In the genomic region with DNA sequence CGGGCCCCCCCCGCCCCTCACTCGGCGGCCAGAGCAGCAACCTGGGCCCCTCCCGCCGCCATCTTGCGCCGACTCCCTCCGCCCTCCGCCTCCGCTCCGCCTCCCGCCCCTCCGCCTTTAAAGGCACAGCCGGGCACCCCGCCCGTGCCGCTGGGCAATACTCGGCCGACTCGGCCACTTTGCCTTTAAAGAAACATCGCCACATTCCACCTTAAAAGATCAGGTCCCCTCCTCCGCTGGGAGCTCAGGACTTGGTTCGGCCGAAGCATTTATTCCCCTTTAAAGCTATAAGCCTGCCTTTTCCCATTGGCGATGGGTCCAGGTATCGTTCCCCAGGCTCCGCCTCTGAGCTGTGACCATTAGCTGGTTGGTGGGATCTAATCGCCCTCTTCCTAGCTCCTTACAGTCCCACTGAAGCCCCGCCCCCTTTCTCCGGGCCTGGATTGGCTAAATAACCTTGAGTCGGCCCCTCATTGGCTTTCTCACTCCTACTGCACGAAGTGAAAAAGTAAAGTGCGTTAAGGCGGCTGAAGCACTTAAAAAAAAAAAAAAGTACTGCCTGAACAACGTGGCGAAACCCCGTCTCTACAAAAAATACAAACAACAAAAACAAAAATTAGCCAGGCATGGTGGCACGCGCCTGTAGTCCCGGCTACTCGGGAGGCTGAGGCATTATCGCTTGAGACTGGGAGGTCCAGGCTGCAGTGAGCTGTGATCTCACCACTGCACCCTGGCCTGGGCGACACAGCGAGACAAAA, we compare ENCODE assay signal across 8 cellular contexts. TPM values are rescaled to one million over a fixed set of nuclear protein-coding genes. Genes with fewer than 3 reads are reported as not detected.
A peak's percentile ranks its signal among the peaks of the same experiment; 100 is the strongest.
DNase-seq lines count a peak whose midpoint lies in the region; ATAC-seq and TF ChIP-seq lines count a peak whose summit lies in the region.

A gene with protein sequence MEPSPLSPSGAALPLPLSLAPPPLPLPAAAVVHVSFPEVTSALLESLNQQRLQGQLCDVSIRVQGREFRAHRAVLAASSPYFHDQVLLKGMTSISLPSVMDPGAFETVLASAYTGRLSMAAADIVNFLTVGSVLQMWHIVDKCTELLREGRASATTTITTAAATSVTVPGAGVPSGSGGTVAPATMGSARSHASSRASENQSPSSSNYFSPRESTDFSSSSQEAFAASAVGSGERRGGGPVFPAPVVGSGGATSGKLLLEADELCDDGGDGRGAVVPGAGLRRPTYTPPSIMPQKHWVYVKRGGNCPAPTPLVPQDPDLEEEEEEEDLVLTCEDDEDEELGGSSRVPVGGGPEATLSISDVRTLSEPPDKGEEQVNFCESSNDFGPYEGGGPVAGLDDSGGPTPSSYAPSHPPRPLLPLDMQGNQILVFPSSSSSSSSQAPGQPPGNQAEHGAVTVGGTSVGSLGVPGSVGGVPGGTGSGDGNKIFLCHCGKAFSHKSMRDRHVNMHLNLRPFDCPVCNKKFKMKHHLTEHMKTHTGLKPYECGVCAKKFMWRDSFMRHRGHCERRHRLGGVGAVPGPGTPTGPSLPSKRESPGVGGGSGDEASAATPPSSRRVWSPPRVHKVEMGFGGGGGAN (minus strand): TSS at position 77 of the 758 bp plus-strand sequence. CDS start 828 bp downstream, outside the sequence.

- intact Hi-C loops in activated CD4-positive, alpha-beta T cell treated with anti-CD3 and anti-CD28 coated beads, Interleukin-2, amount 10 ng/mL, durations not matched to agents 24 days and 14 days (cut with micrococcal nuclease), result loop anchor here (1.0 to 10.0 kb wide), 3 partner anchors 100 to 1583 kb away; a partner anchor contains a TSS

- H3K36me3 Mint-ChIP-seq in activated CD4-positive, alpha-beta T cell treated with anti-CD3 and anti-CD28 coated beads, Interleukin-2, amount 10 ng/mL, durations not matched to agents 24 days and 14 days (ENCODE audit: low read depth), result peaks cover 56% of the 10 kb centered on the region

- H3K27ac ChIP-seq in coronary artery, result peak within 1 kb of the TSS; percentile 78 to 90

- H3K27ac Mint-ChIP-seq in activated CD4-positive, alpha-beta T cell treated with anti-CD3 and anti-CD28 coated beads, Interleukin-2, amount 10 ng/mL, durations not matched to agents 24 days and 14 days, result peak within 1 kb of the TSS; percentile 96

- H3K4me1 Mint-ChIP-seq in activated CD4-positive, alpha-beta T cell treated with anti-CD3 and anti-CD28 coated beads, Interleukin-2, amount 10 ng/mL, durations not matched to agents 24 days and 14 days, result peaks cover 53% of the 10 kb centered on the region

- H3K4me3 ChIP-seq in coronary artery, result peak within 1 kb of the TSS; percentile 70

- H3K27me3 Mint-ChIP-seq in activated CD4-positive, alpha-beta T cell treated with anti-CD3 and anti-CD28 coated beads, Interleukin-2, amount 10 ng/mL, durations not matched to agents 24 days and 14 days, result no peaks in the 10 kb centered on the region

- H3K9me3 Mint-ChIP-seq in activated CD4-positive, alpha-beta T cell treated with anti-CD3 and anti-CD28 coated beads, Interleukin-2, amount 10 ng/mL, durations not matched to agents 24 days and 14 days, result no peaks in the 10 kb centered on the region

- peak; percentile 43 for ATAC-seq in HG03460 (IDR thresholded peaks at IDR 0.05; ENCODE audit: unreplicated experiment)

- H3K4me3 Mint-ChIP-seq in activated CD4-positive, alpha-beta T cell treated with anti-CD3 and anti-CD28 coated beads, Interleukin-2, amount 10 ng/mL, durations not matched to agents 24 days and 14 days, result peak within 1 kb of the TSS; percentile 96

- DNase-seq in AML-193 (lab: John Stamatoyannopoulos, UW) (peak; percentile 99), GM19238 (ENCODE audit: insufficient read length, low spot score) (peak; percentile 75), NCI-H526 treated with DMSO at 0.1 percent for 48 hours (lab: John Stamatoyannopoulos, UW) (peak; percentile 98), coronary artery (ENCODE audit: low spot score) (peak; percentile 99), left kidney (ENCODE audit: low read depth, low spot score) (peak; percentile 100)
- DNase-seq in activated CD4-positive, alpha-beta T cell treated with anti-CD3 and anti-CD28 coated beads, Interleukin-2, amount 10 ng/mL, durations not matched to agents 24 days and 14 days, result peak; percentile 98
- peak; percentile 97 for DNase-seq in stimulated activated CD4-positive, alpha-beta T cell treated with anti-CD3 and anti-CD28 coated beads, Interleukin-2, amount 100 ng/mL, for 24 hours

- no peak for TF ChIP-seq CTCF in coronary artery (IDR thresholded peaks at IDR 0.05)

RNA-seq across cellular contexts. Expression of the gene that starts here (rescaled TPM):
- total RNA-seq in activated CD4-positive, alpha-beta T cell treated with anti-CD3 and anti-CD28 coated beads, Interleukin-2, amount 10 ng/mL, durations not matched to agents 24 days and 14 days, result 11.3 and 14.3 TPM in 2 replicates

Comparison
In these comparisons a context has a peak if more than half of its experiments do, and no peak if none do; other contexts are left out.
1. Peak in every context shown above with its lines: DNase-seq, ATAC-seq, H3K4me3 ChIP-seq and H3K27ac ChIP-seq.